ENCODE assay signal across 8 cellular contexts in the genomic region with DNA sequence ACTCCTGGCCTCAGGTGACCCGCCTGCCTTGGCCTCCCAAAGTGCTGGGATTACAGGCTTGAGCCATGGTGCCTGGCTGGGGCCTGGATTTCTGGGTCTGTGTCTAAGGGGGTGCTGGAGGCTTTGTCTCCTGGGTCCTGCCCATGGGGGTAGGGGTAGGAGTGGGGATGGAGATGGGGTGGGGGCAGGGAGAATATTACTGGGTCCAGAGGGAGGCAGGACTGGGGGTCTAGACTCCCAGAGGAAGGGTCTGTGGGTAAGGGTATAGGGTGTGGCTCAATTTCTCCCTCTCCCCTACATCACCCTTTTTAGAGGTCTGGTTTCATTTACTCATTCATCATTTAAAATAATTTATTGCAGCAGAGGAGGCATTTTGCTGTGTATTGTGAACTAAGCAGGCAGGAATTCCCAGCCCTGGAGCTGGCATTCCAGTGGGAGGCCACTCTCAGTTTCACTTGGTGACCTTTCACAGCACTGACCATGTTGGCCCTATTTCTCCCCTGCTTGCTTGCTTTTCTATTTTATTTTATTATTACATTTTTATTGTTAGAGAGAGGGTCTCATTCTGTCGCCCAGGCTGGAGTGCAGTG. TPM values are rescaled to one million over a fixed set of nuclear protein-coding genes. Genes with fewer than 3 reads are reported as not detected.
DNase-seq lines count a peak whose midpoint lies in the region; ATAC-seq lines count a peak whose summit lies in the region.

No MANE protein-coding gene starts in this region.

- no peak for DNase-seq in activated T-cell treated with anti-CD3 and anti-CD28 coated beads, Interleukin-2, amount 50 U/mL, for 72 hours
- DNase-seq in activated T-cell treated with anti-CD3 and anti-CD28 coated beads for 4 hours (no peak), NCI-H1048 (lab: John Stamatoyannopoulos, UW) (no peak), H4 (ENCODE audit: low spot score) (no peak)
- no peak for DNase-seq in activated CD4-positive, alpha-beta memory T cell treated with anti-CD3 and anti-CD28 coated beads, Interleukin-2, amount 10 ng/mL, durations not matched to agents 7 days and 5 days

- H3K36me3 ChIP-seq in iPS-15b (ENCODE audit: control insufficient read depth, insufficient read depth, low read length) (peaks cover 19% of the 10 kb centered on the region), thymus (ENCODE audit: control insufficient read depth, insufficient read depth) (peaks cover 23% of the 10 kb centered on the region)

- POLR2A ChIA-PET in activated CD4-positive, alpha-beta memory T cell treated with anti-CD3 and anti-CD28 coated beads, Interleukin-2, amount 10 ng/mL, durations not matched to agents 7 days and 5 days (lab: Charles Lee), result interaction anchor here (0.6 to 2.3 kb wide), 9 partner anchors 11 to 188 kb away, joined by 3 to 49 read pairs (median 4); partner anchors contain the start of genes LIN37, PSENEN and U2AF1L4

- peak overlapping the region; percentile 97 for H3K27ac ChIP-seq in thymus (ENCODE audit: low read depth)

- no peaks in the 10 kb centered on the region for H3K27me3 Mint-ChIP-seq in activated T-cell treated with anti-CD3 and anti-CD28 coated beads, Interleukin-2, amount 50 U/mL, for 72 hours (ENCODE audit: low read depth)
- no peaks in the 10 kb centered on the region for H3K27me3 Mint-ChIP-seq in activated CD4-positive, alpha-beta memory T cell treated with anti-CD3 and anti-CD28 coated beads, Interleukin-2, amount 10 ng/mL, durations not matched to agents 7 days and 5 days

- H3K36me3 Mint-ChIP-seq in activated T-cell treated with anti-CD3 and anti-CD28 coated beads, Interleukin-2, amount 50 U/mL, for 72 hours (ENCODE audit: insufficient read depth in 2 of 2), result peaks cover 10 to 11% of the 10 kb centered on the region in 2 donors
- peaks cover 41% of the 10 kb centered on the region for H3K36me3 Mint-ChIP-seq in activated CD4-positive, alpha-beta memory T cell treated with anti-CD3 and anti-CD28 coated beads, Interleukin-2, amount 10 ng/mL, durations not matched to agents 7 days and 5 days (ENCODE audit: low read depth)

- H3K4me1 ChIP-seq in iPS-15b (ENCODE audit: control insufficient read depth, insufficient read depth, low read length) (peaks cover 5% of the 10 kb centered on the region), thymus (ENCODE audit: control insufficient read depth, insufficient read depth, low read length) (peaks cover 31% of the 10 kb centered on the region)

- H3K9ac ChIP-seq in iPS-15b (ENCODE audit: low read depth, low read length), result no peak overlapping the region

- H3K27me3 ChIP-seq in iPS-15b (ENCODE audit: control insufficient read depth, insufficient read depth, low read length) (peaks cover 3% of the 10 kb centered on the region), thymus (ENCODE audit: control insufficient read depth, insufficient read depth) (no peaks in the 10 kb centered on the region)

- peak overlapping the region; percentile 91 for H3K4me3 ChIP-seq in iPS-15b (ENCODE audit: low read depth, low read length)
- peak overlapping the region; percentile 83 for H3K4me3 ChIP-seq in thymus (ENCODE audit: low read length)

- H3K4me1 Mint-ChIP-seq in activated T-cell treated with anti-CD3 and anti-CD28 coated beads, Interleukin-2, amount 50 U/mL, for 72 hours (ENCODE audit: low read depth), result peaks cover 65% of the 10 kb centered on the region
- H3K4me1 Mint-ChIP-seq in activated CD4-positive, alpha-beta memory T cell treated with anti-CD3 and anti-CD28 coated beads, Interleukin-2, amount 10 ng/mL, durations not matched to agents 7 days and 5 days, result peaks cover 53% of the 10 kb centered on the region

- WGBS in thymus, result 85% methylated on average over 2 of the region's 2 CpGs

- no peaks in the 10 kb centered on the region for H3K9me3 Mint-ChIP-seq in activated T-cell treated with anti-CD3 and anti-CD28 coated beads, Interleukin-2, amount 50 U/mL, for 72 hours
- no peaks in the 10 kb centered on the region for H3K9me3 Mint-ChIP-seq in activated CD4-positive, alpha-beta memory T cell treated with anti-CD3 and anti-CD28 coated beads, Interleukin-2, amount 10 ng/mL, durations not matched to agents 7 days and 5 days

- no peak for ATAC-seq in activated T-cell treated with anti-CD3 and anti-CD28 coated beads, Interleukin-2, amount 50 U/mL, for 72 hours (replicated peaks in 1 of 2)
- ATAC-seq in GM18858 (IDR thresholded peaks at IDR 0.05; ENCODE audit: unreplicated experiment), result no peak

- CTCF ChIA-PET in activated CD4-positive, alpha-beta memory T cell treated with anti-CD3 and anti-CD28 coated beads, Interleukin-2, amount 10 ng/mL, durations not matched to agents 7 days and 5 days (lab: Charles Lee), result interaction anchor here (1.8 kb wide), 1 partner anchor 30 kb away, joined by 11 read pairs; no protein-coding TSS in a partner anchor

- peak overlapping the region; percentile 88 to 96 for H3K4me3 Mint-ChIP-seq in activated T-cell treated with anti-CD3 and anti-CD28 coated beads, Interleukin-2, amount 50 U/mL, for 72 hours
- H3K4me3 Mint-ChIP-seq in activated CD4-positive, alpha-beta memory T cell treated with anti-CD3 and anti-CD28 coated beads, Interleukin-2, amount 10 ng/mL, durations not matched to agents 7 days and 5 days, result peak overlapping the region; percentile 94

- peak overlapping the region; percentile 74 for H3K27ac Mint-ChIP-seq in activated T-cell treated with anti-CD3 and anti-CD28 coated beads, Interleukin-2, amount 50 U/mL, for 72 hours
- peak overlapping the region; percentile 95 for H3K27ac Mint-ChIP-seq in activated CD4-positive, alpha-beta memory T cell treated with anti-CD3 and anti-CD28 coated beads, Interleukin-2, amount 10 ng/mL, durations not matched to agents 7 days and 5 days

- no peaks in the 10 kb centered on the region for H3K9me3 ChIP-seq in iPS-15b (ENCODE audit: control insufficient read depth, insufficient read depth, low read length)
- no peaks in the 10 kb centered on the region for H3K9me3 ChIP-seq in thymus (ENCODE audit: control insufficient read depth)

RNA-seq across cellular contexts. Expression of gene NFKBID, which starts 0.8 kb away (rescaled TPM):
- 10 to 100 TPM; 51.5 to 63.1 TPM for total RNA-seq in activated T-cell treated with anti-CD3 and anti-CD28 coated beads, Interleukin-2, amount 50 U/mL, for 72 hours
- total RNA-seq in activated CD4-positive, alpha-beta memory T cell treated with anti-CD3 and anti-CD28 coated beads, Interleukin-2, amount 10 ng/mL, durations not matched to agents 7 days and 5 days, result 10 to 100 TPM; 36.3 to 40.3 TPM
- polyA plus RNA-seq in thymus, result 29.8 TPM
- total RNA-seq in H4 (2014; rRNA removed; shearing (Covaris generic)), result 1.4 and 1.8 TPM in 2 replicates

RNA-seq across cellular contexts. Expression of gene HCST, which starts 1.2 kb away (rescaled TPM):
- total RNA-seq in activated T-cell treated with anti-CD3 and anti-CD28 coated beads, Interleukin-2, amount 50 U/mL, for 72 hours, result 10 to 100 TPM; 56.1 to 71.9 TPM
- total RNA-seq in activated CD4-positive, alpha-beta memory T cell treated with anti-CD3 and anti-CD28 coated beads, Interleukin-2, amount 10 ng/mL, durations not matched to agents 7 days and 5 days, result 100 to 1,000 TPM; 204 to 218 TPM
- 158 TPM for polyA plus RNA-seq in thymus
- total RNA-seq in H4 (2014; rRNA removed; shearing (Covaris generic)), result not detected in 2 replicates

RNA-seq across cellular contexts. Expression of gene TYROBP, which starts 6.9 kb away (rescaled TPM):
- 1 to 10 TPM in 1 of 2 donors, not detected in 1; 1.3 TPM for total RNA-seq in activated T-cell treated with anti-CD3 and anti-CD28 coated beads, Interleukin-2, amount 50 U/mL, for 72 hours
- 1 to 10 TPM in 1 of 2 experiments, under 1 TPM in 1; 0.58 to 1.1 TPM for total RNA-seq in activated CD4-positive, alpha-beta memory T cell treated with anti-CD3 and anti-CD28 coated beads, Interleukin-2, amount 10 ng/mL, durations not matched to agents 7 days and 5 days
- 162 TPM for polyA plus RNA-seq in thymus
- not detected in 2 replicates for total RNA-seq in H4 (2014; rRNA removed; shearing (Covaris generic))

RNA-seq across cellular contexts. Expression of gene APLP1, which starts 32.8 kb away (rescaled TPM):
- total RNA-seq in activated T-cell treated with anti-CD3 and anti-CD28 coated beads, Interleukin-2, amount 50 U/mL, for 72 hours, result 1 to 10 TPM; 2.4 to 7.7 TPM
- total RNA-seq in activated CD4-positive, alpha-beta memory T cell treated with anti-CD3 and anti-CD28 coated beads, Interleukin-2, amount 10 ng/mL, durations not matched to agents 7 days and 5 days, result 1 to 10 TPM in 1 of 2 experiments, under 1 TPM in 1; 0.76 to 1.1 TPM
- polyA plus RNA-seq in thymus, result 3.3 TPM
- total RNA-seq in H4 (2014; rRNA removed; shearing (Covaris generic)), result 28.7 and 45.8 TPM in 2 replicates

RNA-seq across cellular contexts. Expression of gene LRFN3, which starts 35.0 kb away (rescaled TPM):
- 1 to 10 TPM; 6.4 to 8.5 TPM for total RNA-seq in activated T-cell treated with anti-CD3 and anti-CD28 coated beads, Interleukin-2, amount 50 U/mL, for 72 hours
- total RNA-seq in activated CD4-positive, alpha-beta memory T cell treated with anti-CD3 and anti-CD28 coated beads, Interleukin-2, amount 10 ng/mL, durations not matched to agents 7 days and 5 days, result 10 to 100 TPM; 13.5 to 17.0 TPM
- 1.6 TPM for polyA plus RNA-seq in thymus
- total RNA-seq in H4 (2014; rRNA removed; shearing (Covaris generic)), result 4.6 and 5.6 TPM in 2 replicates

Comparison
In these comparisons a context has a peak if more than half of its experiments do, and no peak if none do; other contexts are left out.
1. RNA of gene NFKBID, which starts 0.8 kb away (total RNA-seq): 51.5 to 63.1 TPM in activated T-cell treated with anti-CD3 and anti-CD28 coated beads, Interleukin-2, amount 50 U/mL, for 72 hours and 36.3 to 40.3 TPM in activated CD4-positive, alpha-beta memory T cell treated with anti-CD3 and anti-CD28 coated beads, Interleukin-2, amount 10 ng/mL, durations not matched to agents 7 days and 5 days; 1.4 to 1.8 TPM in H4; every median in the first group is over 10 times any median in the second.
2. RNA of gene HCST, which starts 1.2 kb away (total RNA-seq): 204 to 218 TPM in activated CD4-positive, alpha-beta memory T cell treated with anti-CD3 and anti-CD28 coated beads, Interleukin-2, amount 10 ng/mL, durations not matched to agents 7 days and 5 days and 56.1 to 71.9 TPM in activated T-cell treated with anti-CD3 and anti-CD28 coated beads, Interleukin-2, amount 50 U/mL, for 72 hours; not detected in H4; every median in the first group is over 10 times any median in the second.